21 cellular contexts compared by ENCODE assay signal in genomic region chr14:73289729-73290128, GRCh38. TPM values are rescaled to one million over a fixed set of nuclear protein-coding genes. Genes with fewer than 3 reads are reported as not detected.
DNase-seq lines count a peak whose midpoint lies in the region; ATAC-seq, FAIRE-seq and TF ChIP-seq lines count a peak whose summit lies in the region.
"Had no signal": no experiment of that assay in that cellular context is flagged by ENCODE, and none has a peak within 500 bp of the region (broad histone marks: within the 10 kb centered on the region; RNA-seq: fewer than 3 reads in every experiment).

No MANE protein-coding gene starts in this region.

- FAIRE-seq in kidney (lab: Jason Lieb, UNC): no peak

- H3K4me1 ChIP-seq in IMR-90 (ENCODE audit: control insufficient read depth, insufficient read depth, low read length) (no peaks in the 10 kb centered on the region), esophagus muscularis mucosa (peaks cover 0 to 34% (median 22%) of the 10 kb centered on the region in 4 donors), mesendoderm (ENCODE audit: control insufficient read depth, low read depth, low read length) (no peaks in the 10 kb centered on the region), kidney (ENCODE audit: control insufficient read depth in 1 of 2, insufficient read depth in 1 of 2, low read depth in 1 of 2, low read length in 2 of 2) (no peaks in the 10 kb centered on the region), left ventricle myocardium inferior (peaks cover 5% of the 10 kb centered on the region)
- H3K4me1 ChIP-seq: BE2C, right atrium auricular region, vagina had no signal

- no peak overlapping the region for H3K14ac ChIP-seq in IMR-90 (replicated peaks; ENCODE audit: low read depth, low read length)

- H2BK20ac ChIP-seq in IMR-90 (ENCODE audit: low read depth, low read length): no peak overlapping the region

- H3K9ac ChIP-seq in IMR-90 (ENCODE audit: low read depth, low read length): no peak overlapping the region
- no peak overlapping the region for H3K9ac ChIP-seq in mesendoderm (ENCODE audit: low read length)
- H3K9ac ChIP-seq in kidney (ENCODE audit: low read length in 2 of 2): no peak overlapping the region

- dilution Hi-C loops in IMR-90 (cut with HindIII; ENCODE audit: low sequenced_read_pairs, unreplicated experiment): loop anchor here (25.0 kb wide), 1 partner anchor 173 kb away; the partner anchor contains the start of gene NUMB

- H3K9me3 Mint-ChIP-seq in activated CD4-positive, alpha-beta T cell treated with anti-CD3 and anti-CD28 coated beads, Interleukin-2, amount 10 ng/mL, durations not matched to agents 24 days and 14 days: no peaks in the 10 kb centered on the region
- no peaks in the 10 kb centered on the region for H3K9me3 Mint-ChIP-seq in mesothelial cell of epicardium

- H3K4ac ChIP-seq in IMR-90 (ENCODE audit: low read depth, low read length) (no peak overlapping the region), mesendoderm (ENCODE audit: low read depth, low read length) (no peak overlapping the region)

- H3K36me3 Mint-ChIP-seq in activated CD4-positive, alpha-beta T cell treated with anti-CD3 and anti-CD28 coated beads, Interleukin-2, amount 10 ng/mL, durations not matched to agents 24 days and 14 days (ENCODE audit: low read depth): peaks cover 36% of the 10 kb centered on the region
- H3K36me3 Mint-ChIP-seq in mesothelial cell of epicardium: peaks cover 25% of the 10 kb centered on the region

- H2AK9ac ChIP-seq in IMR-90 (replicated peaks; ENCODE audit: low read depth, low read length, poor library complexity): no peak overlapping the region

- no peak for TF ChIP-seq RAD21 in IMR-90 (IDR thresholded peaks at IDR 0.05; ENCODE audit: low read length)

- H2BK5ac ChIP-seq in IMR-90 (ENCODE audit: low read depth, low read length, poor library complexity, severe bottlenecking) (no peak overlapping the region), mesendoderm (ENCODE audit: low read length) (no peak overlapping the region)

- peak overlapping the region; percentile 32 for H3K4me3 Mint-ChIP-seq in activated CD4-positive, alpha-beta T cell treated with anti-CD3 and anti-CD28 coated beads, Interleukin-2, amount 10 ng/mL, durations not matched to agents 24 days and 14 days
- H3K4me3 Mint-ChIP-seq in mesothelial cell of epicardium: no peak overlapping the region

- H3K27me3 Mint-ChIP-seq in activated CD4-positive, alpha-beta T cell treated with anti-CD3 and anti-CD28 coated beads, Interleukin-2, amount 10 ng/mL, durations not matched to agents 24 days and 14 days: no peaks in the 10 kb centered on the region
- no peaks in the 10 kb centered on the region for H3K27me3 Mint-ChIP-seq in mesothelial cell of epicardium (ENCODE audit: low read depth)

- H3K27ac ChIP-seq in IMR-90 (ENCODE audit: insufficient read depth, low read length) (no peak overlapping the region), esophagus muscularis mucosa (replicated peaks in 1 of 4) (peak overlapping the region in 3 of 4 donors; percentile 6 to 56 (median 33)), mesendoderm (ENCODE audit: low read depth, low read length) (no peak overlapping the region), kidney (ENCODE audit: low read depth in 2 of 2, low read length in 2 of 2) (no peak overlapping the region), left ventricle myocardium inferior (replicated peaks) (no peak overlapping the region)
- H3K27ac ChIP-seq: right atrium auricular region, vagina had no signal

- H2BK15ac ChIP-seq in IMR-90 (ENCODE audit: low read depth, low read length) (no peak overlapping the region), mesendoderm (replicated peaks; ENCODE audit: low read depth) (no peak overlapping the region)

- CTCF ChIA-PET in IMR-90 (lab: Yijun Ruan, JAX): no interaction called here

- H3K27ac Mint-ChIP-seq in activated CD4-positive, alpha-beta T cell treated with anti-CD3 and anti-CD28 coated beads, Interleukin-2, amount 10 ng/mL, durations not matched to agents 24 days and 14 days: peak overlapping the region; percentile 78
- no peak overlapping the region for H3K27ac Mint-ChIP-seq in mesothelial cell of epicardium

- H3K79me2 ChIP-seq in mesendoderm (ENCODE audit: control insufficient read depth, insufficient read depth, low read length): no peaks in the 10 kb centered on the region

- H2AFZ ChIP-seq in IMR-90 (replicated peaks; ENCODE audit: low read length, poor library complexity): no peak overlapping the region

- H2BK120ac ChIP-seq in IMR-90 (ENCODE audit: low read depth, low read length) (no peak overlapping the region), mesendoderm (ENCODE audit: low read depth, low read length) (no peak overlapping the region)

- no peak for DNase-seq in activated CD4-positive, alpha-beta T cell treated with anti-CD3 and anti-CD28 coated beads, Interleukin-2, amount 10 ng/mL, durations not matched to agents 24 days and 14 days
- DNase-seq in activated CD4-positive, alpha-beta T cell treated with anti-CD3 and anti-CD28 coated beads, Interleukin-2, amount 50 U/mL, for 4 hours: no peak
- DNase-seq in IMR-90: peak; percentile 51
- DNase-seq in esophagus muscularis mucosa (ENCODE audit: extremely low spot score): no peak
- peak; percentile 30 for DNase-seq in mesendoderm
- no peak for DNase-seq in kidney
- DNase-seq in left ventricle myocardium inferior: no peak
- no peak for DNase-seq in mesothelial cell of epicardium (ENCODE audit: low spot score in 2 of 2, unreplicated experiment in 2 of 2)
- DNase-seq: 8988T; activated CD4-positive, alpha-beta T cell treated with anti-CD3 and anti-CD28 coated beads for 1 hour; activated naive CD4-positive, alpha-beta T cell; BE2C; central memory CD4-positive, alpha-beta T cell; COR-L47; NCI-H1417; NCI-H2171; NCI-H526; stimulated activated CD4-positive, alpha-beta T cell treated with anti-CD3 and anti-CD28 coated beads, Interleukin-12 subunit alpha, Interleukin-12 subunit beta, amount 100 ng/mL, for 4 hours; stimulated activated CD8-positive, alpha-beta memory T cell treated with anti-CD3 and anti-CD28 coated beads, Interleukin-4, amount 100 ng/mL, for 48 hours had no signal

- peaks cover 4% of the 10 kb centered on the region for H3K9me1 ChIP-seq in IMR-90 (ENCODE audit: insufficient read depth, low read length)

- H3K23ac ChIP-seq in IMR-90 (ENCODE audit: low read depth, low read length) (no peak overlapping the region), mesendoderm (ENCODE audit: low read length) (no peak overlapping the region)

- H4K91ac ChIP-seq in IMR-90 (ENCODE audit: insufficient read depth, low read depth, low read length): no peak overlapping the region

- H4K5ac ChIP-seq in IMR-90 (ENCODE audit: low read depth, low read length): no peak overlapping the region
- no peak overlapping the region for H4K5ac ChIP-seq in mesendoderm (ENCODE audit: low read length)

- ATAC-seq in IMR-90 (ENCODE audit: low read depth): peak; percentile 68

- H2AK5ac ChIP-seq in IMR-90 (ENCODE audit: low read depth, low read length) (no peak overlapping the region), mesendoderm (ENCODE audit: low read length) (no peak overlapping the region)

- POLR2A ChIA-PET in IMR-90 (lab: Charles Lee; ENCODE audit: unreplicated experiment): interaction anchor here (0.6 kb wide), 1 partner anchor 112 kb away, joined by 3 read pairs; no protein-coding TSS in a partner anchor

- no peak overlapping the region for H3K56ac ChIP-seq in IMR-90 (ENCODE audit: extremely low read depth, insufficient read depth, low read length)
- H3K56ac ChIP-seq in mesendoderm (ENCODE audit: low read length): no peak overlapping the region

- peaks cover 14% of the 10 kb centered on the region; the same call in 1 of the 2 replicates for H4K20me1 ChIP-seq in IMR-90 (ENCODE audit: insufficient read depth, low read length)

- peaks cover 36% of the 10 kb centered on the region for H3K4me1 Mint-ChIP-seq in activated CD4-positive, alpha-beta T cell treated with anti-CD3 and anti-CD28 coated beads, Interleukin-2, amount 10 ng/mL, durations not matched to agents 24 days and 14 days
- no peaks in the 10 kb centered on the region for H3K4me1 Mint-ChIP-seq in mesothelial cell of epicardium

- H3K9me3 ChIP-seq in IMR-90 (ENCODE audit: control insufficient read depth, insufficient read depth, low read length) (no peaks in the 10 kb centered on the region), esophagus muscularis mucosa (no peaks in the 10 kb centered on the region), kidney (ENCODE audit: control insufficient read depth in 1 of 2, low read length in 2 of 2) (no peaks in the 10 kb centered on the region), left ventricle myocardium inferior (replicated peaks) (no peaks in the 10 kb centered on the region)
- H3K9me3 ChIP-seq: BE2C, right atrium auricular region, vagina had no signal

- H3K18ac ChIP-seq in IMR-90 (ENCODE audit: low read depth, low read length) (no peak overlapping the region), mesendoderm (ENCODE audit: low read length) (no peak overlapping the region)

- H3K27me3 ChIP-seq in IMR-90 (ENCODE audit: control insufficient read depth, insufficient read depth, low read length) (no peaks in the 10 kb centered on the region), esophagus muscularis mucosa (no peaks in the 10 kb centered on the region), mesendoderm (ENCODE audit: insufficient read depth, low read length, poor library complexity) (no peaks in the 10 kb centered on the region), left ventricle myocardium inferior (ENCODE audit: low read depth) (no peaks in the 10 kb centered on the region)
- H3K27me3 ChIP-seq: BE2C, right atrium auricular region, vagina had no signal

- intact Hi-C loops in activated CD4-positive, alpha-beta T cell treated with anti-CD3 and anti-CD28 coated beads, Interleukin-2, amount 10 ng/mL, durations not matched to agents 24 days and 14 days (cut with micrococcal nuclease): loop anchor here (2.0 to 10.0 kb wide), 3 partner anchors 177 to 772 kb away; no protein-coding TSS in a partner anchor
- intact Hi-C loops in IMR-90 (cut with micrococcal nuclease): loop anchor here (10.0 kb wide), 1 partner anchor 345 kb away; no protein-coding TSS in a partner anchor
- intact Hi-C loops in esophagus muscularis mucosa (cut with DNase I): no loop called here
- intact Hi-C loops in kidney (cut with DNase I): no loop called here
- intact Hi-C loops in left ventricle myocardium inferior (cut with micrococcal nuclease): no loop called here

- in situ Hi-C loops in IMR-90 (cut with MboI; ENCODE audit: low sequenced_read_pairs): no loop called here

- H3K79me1 ChIP-seq in IMR-90 (ENCODE audit: low read depth in 1 of 2, low read length in 2 of 2) (peaks cover 7 to 49% of the 10 kb centered on the region in 2 experiments; a peak in 3 of 4 replicates), mesendoderm (ENCODE audit: low read length) (no peaks in the 10 kb centered on the region)

- no peak for TF ChIP-seq CTCF in IMR-90 (conservative IDR thresholded peaks at IDR 0.05; ENCODE audit: low read depth, low read length)
- no peak for TF ChIP-seq CTCF in esophagus muscularis mucosa (IDR thresholded peaks at IDR 0.05)
- TF ChIP-seq CTCF in kidney (IDR thresholded peaks at IDR 0.05; ENCODE audit: borderline replicate concordance, extremely low read depth, insufficient read depth): no peak
- TF ChIP-seq CTCF in left ventricle myocardium inferior (IDR thresholded peaks at IDR 0.05; ENCODE audit: borderline replicate concordance): no peak
- TF ChIP-seq CTCF in mesothelial cell of epicardium (IDR thresholded peaks at IDR 0.05; ENCODE audit: unreplicated experiment): no peak

- H4K8ac ChIP-seq in IMR-90 (ENCODE audit: low read depth in 2 of 2, low read length in 2 of 2): no peak overlapping the region
- no peak overlapping the region for H4K8ac ChIP-seq in mesendoderm (ENCODE audit: low read depth, low read length)

- TF ChIP-seq POLR2A in IMR-90 (IDR thresholded peaks at IDR 0.05; ENCODE audit: low read depth, low read length) (no peak), esophagus muscularis mucosa (IDR thresholded peaks at IDR 0.05; ENCODE audit: low read depth) (no peak)

- peaks cover 16% of the 10 kb centered on the region for H3K36me3 ChIP-seq in IMR-90 (ENCODE audit: control insufficient read depth, insufficient read depth, low read length)
- peaks cover 15 to 60% (median 41%) of the 10 kb centered on the region in 4 donors for H3K36me3 ChIP-seq in esophagus muscularis mucosa
- H3K36me3 ChIP-seq in mesendoderm (ENCODE audit: control insufficient read depth, insufficient read depth, low read length): no peaks in the 10 kb centered on the region
- peaks cover 9 to 29% of the 10 kb centered on the region in 2 donors for H3K36me3 ChIP-seq in kidney (ENCODE audit: control insufficient read depth in 1 of 2, insufficient read depth in 2 of 2, low read length in 2 of 2)
- peaks cover 74% of the 10 kb centered on the region for H3K36me3 ChIP-seq in left ventricle myocardium inferior

- H3K4me2 ChIP-seq in IMR-90 (ENCODE audit: low read depth, low read length): no peak overlapping the region
- no peak overlapping the region for H3K4me2 ChIP-seq in mesendoderm (ENCODE audit: low read length)

- no peak for TF ChIP-seq EP300 in esophagus muscularis mucosa (IDR thresholded peaks at IDR 0.05)

- H3K4me3 ChIP-seq in IMR-90 (ENCODE audit: insufficient read depth, low read depth, low read length) (no peak overlapping the region), esophagus muscularis mucosa (no peak overlapping the region), mesendoderm (ENCODE audit: low read length) (no peak overlapping the region), kidney (ENCODE audit: low read length in 2 of 2) (no peak overlapping the region), left ventricle myocardium inferior (no peak overlapping the region)
- H3K4me3 ChIP-seq: right atrium auricular region, vagina had no signal

- BruUV-seq in IMR-90 (replicated peaks; lab: Mats Ljungman, UMichigan): no TSS peak

- WGBS in IMR-90 (ENCODE audit: extremely low coverage in 2 of 2, insufficient read length in 1 of 2), 2 experiments: no CpG with 5 or more reads among the region's 3 CpGs
- WGBS in esophagus muscularis mucosa: 61% methylated on average over 3 of the region's 3 CpGs
- WGBS in mesendoderm (ENCODE audit: extremely low coverage, insufficient coverage, low lambda C conversion rate): no CpG with 5 or more reads among the region's 3 CpGs

RNA-seq across cellular contexts. Expression of gene PAPLN, which starts 52.4 kb away (rescaled TPM):
- total RNA-seq in activated CD4-positive, alpha-beta T cell treated with anti-CD3 and anti-CD28 coated beads, Interleukin-2, amount 10 ng/mL, durations not matched to agents 24 days and 14 days: 0.54 and 0.83 TPM in 2 replicates
- total RNA-seq in IMR-90 (2012; rRNA removed): 0.28 and 0.36 TPM in 2 replicates
- 0.83 and 1.2 TPM in 2 replicates for polyA plus RNA-seq in IMR-90 (2012; rRNA removed)
- polyA plus RNA-seq in IMR-90 (2012; cell fraction: cytosol; rRNA removed): 0.34 and 0.79 TPM in 2 replicates
- 10.9 and 11.7 TPM in 2 replicates for polyA plus RNA-seq in IMR-90 (2012; cell fraction: nucleus; rRNA removed; ENCODE audit: low replicate concordance)
- total RNA-seq in esophagus muscularis mucosa: 10 to 100 TPM; 12.0 to 43.5 (median 24.1) TPM
- 0.14 TPM for polyA plus RNA-seq in mesendoderm (2013, experiment 1 of 2)
- polyA plus RNA-seq in mesendoderm (2013, experiment 2 of 2): 0.11 TPM
- total RNA-seq in kidney: 132 TPM
- 19.1 TPM for polyA plus RNA-seq in kidney (ENCODE audit: insufficient read depth, low read depth, low replicate concordance)
- total RNA-seq in left ventricle myocardium inferior: 1.2 TPM
- total RNA-seq in mesothelial cell of epicardium: 10.6 to 10.9 TPM (median 10.6 TPM) in 3 replicates

Comparison
In these comparisons a context has a peak if more than half of its experiments do, and no peak if none do; other contexts are left out.
1. DNase-seq: peak in IMR-90 (single experiment) and mesendoderm (single experiment); none in activated CD4-positive, alpha-beta T cell treated with anti-CD3 and anti-CD28 coated beads, Interleukin-2, amount 10 ng/mL, durations not matched to agents 24 days and 14 days (single experiment), activated CD4-positive, alpha-beta T cell treated with anti-CD3 and anti-CD28 coated beads, Interleukin-2, amount 50 U/mL, for 4 hours (0 of 2), esophagus muscularis mucosa (single experiment), kidney (single experiment), left ventricle myocardium inferior (single experiment) and mesothelial cell of epicardium (0 of 2).
2. H3K27ac ChIP-seq: peak in esophagus muscularis mucosa (3 of 4); none in IMR-90 (single experiment), mesendoderm (single experiment), kidney (0 of 2) and left ventricle myocardium inferior (single experiment).
3. intact Hi-C loops: an anchor here in activated CD4-positive, alpha-beta T cell treated with anti-CD3 and anti-CD28 coated beads, Interleukin-2, amount 10 ng/mL, durations not matched to agents 24 days and 14 days (2.0 to 10.0 kb wide) and IMR-90 (10.0 kb wide); none called in esophagus muscularis mucosa, kidney and left ventricle myocardium inferior.